In genomic region chr1:107997846-107998245, GRCh38 we compare ENCODE assay signal across 26 cellular contexts.
"Had no signal": no experiment of that assay in that cellular context is flagged by ENCODE, and none has a peak within 500 bp of the region (broad histone marks: within the 10 kb centered on the region; RNA-seq: fewer than 3 reads in every experiment).

No MANE protein-coding gene starts in this region.

- H3K4me3 ChIP-seq: stomach, suprapubic skin, testis, thoracic aorta, thyroid gland, tibial artery, tibial nerve, transverse colon, upper lobe of left lung, upper lobe of right lung, uterus, vagina had no signal

- H3K9me3 ChIP-seq: stomach, suprapubic skin, testis, thoracic aorta, thyroid gland, tibial artery, tibial nerve, transverse colon, upper lobe of left lung, upper lobe of right lung, uterus, vagina had no signal

- H3K4me1 ChIP-seq: suprapubic skin, testis, thyroid gland, transverse colon, upper lobe of right lung, uterus, vagina had no signal

- ATAC-seq: stimulated activated effector memory CD8-positive, alpha-beta T cell treated with anti-CD3 and anti-CD28 coated beads, Interleukin-12 subunit alpha, Interleukin-12 subunit beta, amount 100 ng/mL, for 72 hours; stimulated activated memory B cell treated with anti-CD40 and anti-IgM and Interleukin-4, amounts not matched to agents 10 μg/mL and 1 μg/mL and 100 μg/mL, for 72 hours; stimulated activated naive B cell treated with anti-CD40 and anti-IgM and Interleukin-4, amounts not matched to agents 10 μg/mL and 1 μg/mL and 100 μg/mL, for 72 hours; stimulated activated naive CD8-positive, alpha-beta T cell treated with anti-CD3 and anti-CD28 coated beads, Interleukin-15, amount 100 ng/mL, for 72 hours; stimulated activated naive CD8-positive, alpha-beta T cell treated with anti-CD3 and anti-CD28 coated beads, Interleukin-15, Interleukin-2, amounts not matched to agents 100 U/mL and 50 U/mL, for 24 hours; upper lobe of right lung had no signal

- DNase-seq: stimulated activated CD4-positive, alpha-beta T cell treated with anti-CD3 and anti-CD28 coated beads, Interleukin-2, amount 100 ng/mL, for 48 hours; stimulated activated CD4-positive, alpha-beta T cell treated with anti-CD3 and anti-CD28 coated beads, Interleukin-4, amount 100 ng/mL, for 1 hour; stimulated activated CD4-positive, alpha-beta T cell treated with anti-CD3 and anti-CD28 coated beads, Interleukin-4, amount 100 ng/mL, for 24 hours; stimulated activated CD4-positive, alpha-beta T cell treated with anti-CD3 and anti-CD28 coated beads, Interleukin-4, amount 100 ng/mL, for 4 hours; stimulated activated CD8-positive, alpha-beta memory T cell treated with anti-CD3 and anti-CD28 coated beads, Interleukin-4, amount 100 ng/mL, for 48 hours; stimulated activated naive B cell treated with anti-CD40 and anti-IgM and Interleukin-4, amounts not matched to agents 10 μg/mL and 1 μg/mL and 100 μg/mL, for 72 hours; stimulated activated naive CD4-positive, alpha-beta T cell; stimulated activated naive CD4-positive, alpha-beta T cell treated with Interleukin-2 at 50 U/mL for 16 hours; stimulated activated naive CD8-positive, alpha-beta T cell treated with anti-CD3 and anti-CD28 coated beads, Interleukin-15, amount 100 ng/mL, for 72 hours; stimulated activated naive CD8-positive, alpha-beta T cell treated with anti-CD3 and anti-CD28 coated beads, Interleukin-15, Interleukin-2, amounts not matched to agents 100 U/mL and 50 U/mL, for 24 hours; stomach; substantia nigra; testis; thyroid gland; tibial artery; transverse colon; trophoblast cell; upper lobe of left lung; upper lobe of right lung; uterus had no signal

- H3K36me3 ChIP-seq: stomach, suprapubic skin, thoracic aorta, thyroid gland, tibial artery, tibial nerve, transverse colon, upper lobe of left lung, upper lobe of right lung, uterus, vagina had no signal

- H3K27ac ChIP-seq: stomach, suprapubic skin, testis, thoracic aorta, thyroid gland, tibial artery, tibial nerve, transverse colon, upper lobe of left lung, upper lobe of right lung, uterus, vagina had no signal

- H3K27me3 ChIP-seq: stomach, suprapubic skin, testis, thyroid gland, tibial artery, tibial nerve, transverse colon, upper lobe of left lung, upper lobe of right lung, uterus, vagina had no signal
